In genomic region chr2:3175568-3175955, GRCh38 we compare ENCODE assay signal across 15 cellular contexts.
DNase-seq lines count a peak whose midpoint lies in the region; ATAC-seq, FAIRE-seq and TF ChIP-seq lines count a peak whose summit lies in the region.
"Had no signal": no experiment of that assay in that cellular context is flagged by ENCODE, and none has a peak within 500 bp of the region (broad histone marks: within the 10 kb centered on the region; RNA-seq: fewer than 3 reads in every experiment).

No MANE protein-coding gene starts in this region.

- H3K79me2 ChIP-seq in osteoblast (ENCODE audit: insufficient read depth, low read length) = no peaks in the 10 kb centered on the region

- FAIRE-seq in bronchial epithelial cell (lab: Jason Lieb, UNC) = peak; percentile 23
- FAIRE-seq: A549, GM12892 had no signal

- no peak overlapping the region for H3K27ac ChIP-seq in BLaER1 treated with 17β-estradiol and CSF1 and Interleukin-3, amounts not matched to agents 10 nM and 100 nM
- H3K27ac ChIP-seq in osteoblast (ENCODE audit: low read depth, low read length) = no peak overlapping the region
- H3K27ac ChIP-seq in upper lobe of right lung = no peak overlapping the region
- H3K27ac ChIP-seq: A549 had no signal

- peaks cover 0 to 64% (median 25%) of the 10 kb centered on the region in 11 experiments; a peak in 16 of 22 replicates for H4K20me1 ChIP-seq in BLaER1 treated with 17β-estradiol and CSF1 and Interleukin-3, amounts not matched to agents 10 nM and 100 nM
- H4K20me1 ChIP-seq in osteoblast (ENCODE audit: insufficient read depth, low read length) = no peaks in the 10 kb centered on the region

- TF ChIP-seq CTCF in bronchial epithelial cell (IDR thresholded peaks at IDR 0.05; ENCODE audit: insufficient read depth, low read length, severe bottlenecking) (no peak), osteoblast (IDR thresholded peaks at IDR 0.05; ENCODE audit: extremely low read depth, low read depth, low read length) (no peak), upper lobe of right lung (IDR thresholded peaks at IDR 0.05) (no peak)

- H3K4me2 ChIP-seq in BLaER1 treated with 17β-estradiol and CSF1 and Interleukin-3, amounts not matched to agents 10 nM and 100 nM = peak overlapping the region in 9 of 11 experiments; percentile 18 to 94 (median 78); a peak in 14 of 22 replicates
- H3K4me2 ChIP-seq in osteoblast (ENCODE audit: insufficient read depth, low read length) = no peak overlapping the region
- H3K4me2 ChIP-seq: A549 had no signal

- no peak overlapping the region for H2AFZ ChIP-seq in osteoblast (ENCODE audit: low read length)

- H3K4me3 ChIP-seq in BLaER1 treated with 17β-estradiol and CSF1 and Interleukin-3, amounts not matched to agents 10 nM and 100 nM = no peak overlapping the region
- no peak overlapping the region for H3K4me3 ChIP-seq in bronchial epithelial cell (ENCODE audit: low read depth, low read length)
- H3K4me3 ChIP-seq in osteoblast (ENCODE audit: insufficient read depth, low read length) = no peak overlapping the region
- no peak overlapping the region for H3K4me3 ChIP-seq in upper lobe of right lung
- H3K4me3 ChIP-seq: A549 had no signal

- H3K9ac ChIP-seq in BLaER1 treated with 17β-estradiol and CSF1 and Interleukin-3, amounts not matched to agents 10 nM and 100 nM = no peak overlapping the region

- no peaks in the 10 kb centered on the region for H3K9me3 ChIP-seq in BLaER1 treated with 17β-estradiol and CSF1 and Interleukin-3, amounts not matched to agents 10 nM and 100 nM (replicated peaks in 1 of 11)
- no peaks in the 10 kb centered on the region for H3K9me3 ChIP-seq in osteoblast (ENCODE audit: low read depth, low read length)
- H3K9me3 ChIP-seq in upper lobe of right lung = no peaks in the 10 kb centered on the region
- H3K9me3 ChIP-seq: A549, BE2C, Caco-2 had no signal

- DNase-seq in bronchial epithelial cell (ENCODE audit: low read depth) (no peak), osteoblast (ENCODE audit: insufficient read length, low spot score, missing footprints) (peak; percentile 56), upper lobe of right lung (peak; percentile 4)
- no peak for DNase-seq in activated CD4-positive, alpha-beta T cell treated with anti-CD3 and anti-CD28 coated beads, Interleukin-2, amount 50 U/mL, for 4 hours
- no peak for DNase-seq in activated CD4-positive, CD25-positive, alpha-beta regulatory T cell (lab: John Stamatoyannopoulos, UW)
- DNase-seq: BE2C; Caco-2; CD8-positive, alpha-beta memory T cell; DND-41; GDM1; GOT3; H9 had no signal

- peaks cover 3 to 45% (median 29%) of the 10 kb centered on the region in 11 experiments; a peak in 18 of 22 replicates for H3K36me3 ChIP-seq in BLaER1 treated with 17β-estradiol and CSF1 and Interleukin-3, amounts not matched to agents 10 nM and 100 nM
- no peaks in the 10 kb centered on the region for H3K36me3 ChIP-seq in bronchial epithelial cell (ENCODE audit: control insufficient read depth, insufficient read depth, low read length)
- no peaks in the 10 kb centered on the region for H3K36me3 ChIP-seq in osteoblast (ENCODE audit: insufficient read depth, low read length)
- no peaks in the 10 kb centered on the region for H3K36me3 ChIP-seq in upper lobe of right lung
- H3K36me3 ChIP-seq: BE2C had no signal

- intact Hi-C loops in upper lobe of right lung (cut with DNase I) = no loop called here

- no peak for ATAC-seq in upper lobe of right lung
- ATAC-seq: A549 had no signal

- H3K27me3 ChIP-seq in BLaER1 treated with 17β-estradiol and CSF1 and Interleukin-3, amounts not matched to agents 10 nM and 100 nM = no peaks in the 10 kb centered on the region
- H3K27me3 ChIP-seq in bronchial epithelial cell (ENCODE audit: control insufficient read depth, insufficient read depth, low read length) (no peaks in the 10 kb centered on the region), osteoblast (ENCODE audit: insufficient read depth, low read length) (no peaks in the 10 kb centered on the region), upper lobe of right lung (no peaks in the 10 kb centered on the region)
- H3K27me3 ChIP-seq: BE2C had no signal

- H3K4me1 ChIP-seq in BLaER1 treated with 17β-estradiol and CSF1 and Interleukin-3, amounts not matched to agents 10 nM and 100 nM = peaks cover 0 to 70% (median 61%) of the 10 kb centered on the region in 10 experiments; a peak in 16 of 20 replicates
- no peaks in the 10 kb centered on the region for H3K4me1 ChIP-seq in osteoblast (ENCODE audit: insufficient read depth, low read length)
- H3K4me1 ChIP-seq in upper lobe of right lung = no peaks in the 10 kb centered on the region
- H3K4me1 ChIP-seq: A549, Caco-2 had no signal

Comparison
In these comparisons a context has a peak if more than half of its experiments do, and no peak if none do; other contexts are left out.
1. DNase-seq: peak in osteoblast (single experiment) and upper lobe of right lung (single experiment); none in bronchial epithelial cell (single experiment), activated CD4-positive, alpha-beta T cell treated with anti-CD3 and anti-CD28 coated beads, Interleukin-2, amount 50 U/mL, for 4 hours (0 of 2) and activated CD4-positive, CD25-positive, alpha-beta regulatory T cell (0 of 4).